In the genomic region with DNA sequence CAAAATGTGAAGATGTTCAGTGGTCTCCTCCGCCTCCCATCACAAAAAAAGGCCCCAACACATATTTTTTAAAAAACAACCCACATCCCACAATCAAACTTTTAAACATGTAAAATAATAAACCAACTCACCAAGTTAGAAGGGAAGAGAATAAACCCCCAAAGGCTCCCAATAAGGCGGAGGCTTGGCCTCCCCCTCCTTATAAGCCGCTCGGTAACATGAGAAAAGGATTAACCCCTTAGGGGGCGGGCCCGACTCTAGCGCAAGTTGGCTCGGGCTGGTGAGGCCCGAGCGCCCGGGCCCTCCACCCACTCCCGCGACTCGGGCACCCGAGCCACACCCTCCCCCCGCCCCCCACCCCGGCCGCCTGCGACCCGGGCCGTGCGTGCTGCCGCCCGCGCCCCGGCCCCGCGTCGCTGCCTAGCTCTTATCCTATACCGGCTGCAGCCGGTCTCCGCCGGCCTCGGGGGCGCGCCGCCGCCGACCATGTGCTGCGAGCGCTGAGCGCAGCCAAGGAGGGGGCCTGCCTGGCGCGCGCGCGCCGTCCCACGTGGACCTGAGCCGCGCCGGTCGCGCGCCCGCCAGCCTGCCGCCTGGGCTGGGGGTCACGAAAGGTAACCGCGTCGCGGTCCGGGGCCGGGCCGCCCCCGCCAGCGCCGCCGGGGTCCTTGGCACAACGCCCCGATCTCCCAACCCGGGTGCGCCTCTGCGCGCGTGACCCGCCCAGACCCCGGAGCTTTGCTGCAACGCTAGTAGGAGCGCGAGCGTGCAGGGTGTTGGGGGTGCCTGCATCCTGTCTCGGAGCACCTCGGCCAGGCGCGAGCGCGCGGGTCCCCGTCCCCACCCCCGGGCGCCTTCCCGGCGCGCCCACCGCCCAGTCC, we compare ENCODE assay signal across 8 cellular contexts. TPM values are rescaled to one million over a fixed set of nuclear protein-coding genes. Genes with fewer than 3 reads are reported as not detected.
DNase-seq lines count a peak whose midpoint lies in the region; ATAC-seq, FAIRE-seq and TF ChIP-seq lines count a peak whose summit lies in the region.

A gene (plus strand): TSS at position 541 of the 881 bp plus-strand sequence. CDS start 15,999 bp downstream, outside the sequence.
A gene with protein sequence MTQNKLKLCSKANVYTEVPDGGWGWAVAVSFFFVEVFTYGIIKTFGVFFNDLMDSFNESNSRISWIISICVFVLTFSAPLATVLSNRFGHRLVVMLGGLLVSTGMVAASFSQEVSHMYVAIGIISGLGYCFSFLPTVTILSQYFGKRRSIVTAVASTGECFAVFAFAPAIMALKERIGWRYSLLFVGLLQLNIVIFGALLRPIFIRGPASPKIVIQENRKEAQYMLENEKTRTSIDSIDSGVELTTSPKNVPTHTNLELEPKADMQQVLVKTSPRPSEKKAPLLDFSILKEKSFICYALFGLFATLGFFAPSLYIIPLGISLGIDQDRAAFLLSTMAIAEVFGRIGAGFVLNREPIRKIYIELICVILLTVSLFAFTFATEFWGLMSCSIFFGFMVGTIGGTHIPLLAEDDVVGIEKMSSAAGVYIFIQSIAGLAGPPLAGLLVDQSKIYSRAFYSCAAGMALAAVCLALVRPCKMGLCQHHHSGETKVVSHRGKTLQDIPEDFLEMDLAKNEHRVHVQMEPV (minus strand): TSS at position 173 of the 881 bp plus-strand sequence. CDS start 12,807 bp downstream, outside the sequence.

- H3K27ac ChIP-seq in WERI-Rb-1 (peak within 1 kb of the TSS; percentile 98), breast epithelium (peak within 1 kb of the TSS; percentile 64 to 92), keratinocyte (ENCODE audit: control insufficient read depth, insufficient read depth, low read length) (no peak within 1 kb of the TSS)

- DNase-seq in NCI-H1694 treated with DMSO at 0.1 percent for 48 hours (lab: John Stamatoyannopoulos, UW) = peak; percentile 65
- DNase-seq in WERI-Rb-1 = peak; percentile 96
- DNase-seq in breast epithelium (ENCODE audit: low spot score in 2 of 2) = peak; percentile 28 to 66
- DNase-seq in keratinocyte (ENCODE audit: low read depth, low spot score) = no peak
- DNase-seq in stimulated activated CD4-positive, alpha-beta T cell treated with anti-CD3 and anti-CD28 coated beads, Interleukin-15, amount 100 ng/mL, for 1 hour (ENCODE audit: low read depth in 1 of 2, low spot score in 1 of 2) = peak; percentile 65 to 79
- DNase-seq in pons (ENCODE audit: low spot score) = no peak

- H3K9me1 ChIP-seq in keratinocyte (ENCODE audit: control insufficient read depth, extremely low read depth, insufficient read depth, low read length) = no peaks in the 10 kb centered on the region

- ATAC-seq in GM18502 (IDR thresholded peaks at IDR 0.05; ENCODE audit: poor library complexity, unreplicated experiment) (peak; percentile 48), HG02840 (IDR thresholded peaks at IDR 0.05; ENCODE audit: low FRiP score, unreplicated experiment) (peak; percentile 46)

- H3K9me3 ChIP-seq in WERI-Rb-1 (ENCODE audit: severe bottlenecking) (no peaks in the 10 kb centered on the region), breast epithelium (no peaks in the 10 kb centered on the region), keratinocyte (ENCODE audit: control insufficient read depth, low read depth, low read length) (no peaks in the 10 kb centered on the region)

- H3K9ac ChIP-seq in keratinocyte (ENCODE audit: control insufficient read depth, extremely low read depth, insufficient read depth, low read length) = peak within 1 kb of the TSS; percentile 37

- no peak for TF ChIP-seq POLR2A in breast epithelium (IDR thresholded peaks at IDR 0.05)

- H2AFZ ChIP-seq in keratinocyte (ENCODE audit: control insufficient read depth, low read length) = peak within 1 kb of the TSS; percentile 67

- H3K4me3 ChIP-seq in WERI-Rb-1 (ENCODE audit: low read depth, low read length) (peak within 1 kb of the TSS; percentile 93), breast epithelium (peak within 1 kb of the TSS; percentile 54 to 93 (median 61)), keratinocyte (ENCODE audit: control insufficient read depth in 2 of 3, extremely low read depth in 1 of 3, insufficient read depth in 2 of 3, low read depth in 1 of 3, low read length in 3 of 3) (peak within 1 kb of the TSS; percentile 34 to 65 (median 62))

- dilution Hi-C loops in keratinocyte (cut with MboI; ENCODE audit: extremely low pct_ligation_motif_present, low sequenced_read_pairs) = no loop called here

- peaks cover 0 to 5% of the 10 kb centered on the region in 2 donors for H3K4me1 ChIP-seq in breast epithelium
- peaks cover 18% of the 10 kb centered on the region for H3K4me1 ChIP-seq in keratinocyte (ENCODE audit: control insufficient read depth, extremely low read depth, insufficient read depth, low read length)

- H3K36me3 ChIP-seq in WERI-Rb-1 (no peaks in the 10 kb centered on the region; the same call in 1 of the 2 replicates), breast epithelium (no peaks in the 10 kb centered on the region), keratinocyte (ENCODE audit: control insufficient read depth in 2 of 2, extremely low read depth in 1 of 2, insufficient read depth in 2 of 2, low read length in 2 of 2) (no peaks in the 10 kb centered on the region)

- TF ChIP-seq CTCF in WERI-Rb-1 (IDR thresholded peaks at IDR 0.05; ENCODE audit: low read depth, low read length) = no peak
- no peak for TF ChIP-seq CTCF in breast epithelium (IDR thresholded peaks at IDR 0.05)
- no peak for TF ChIP-seq CTCF in keratinocyte (optimal IDR thresholded peaks at IDR 0.05 in 1 of 3, IDR thresholded peaks at IDR 0.05 in 1 of 3, conservative IDR thresholded peaks at IDR 0.05 in 1 of 3; ENCODE audit: extremely low read depth in 1 of 3, insufficient read depth in 2 of 3, low read length in 3 of 3)

- H3K27me3 ChIP-seq in WERI-Rb-1 (ENCODE audit: insufficient read depth, low read depth, severe bottlenecking) (no peaks in the 10 kb centered on the region), breast epithelium (peaks cover 0 to 26% of the 10 kb centered on the region in 2 donors), keratinocyte (ENCODE audit: control insufficient read depth, extremely low read depth, insufficient read depth, low read length) (peaks cover 40% of the 10 kb centered on the region)

- peak within 1 kb of the TSS; percentile 74 for H3K4me2 ChIP-seq in keratinocyte (ENCODE audit: control insufficient read depth, extremely low read depth, insufficient read depth, low read depth, low read length)

- intact Hi-C loops in breast epithelium (cut with DNase I; ENCODE audit: low total_unique reads) = no loop called here

- FAIRE-seq in keratinocyte (lab: Jason Lieb, UNC) = no peak

- no peaks in the 10 kb centered on the region for H4K20me1 ChIP-seq in keratinocyte (ENCODE audit: control insufficient read depth, extremely low read depth, insufficient read depth, low read length)

- H3K79me2 ChIP-seq in keratinocyte (ENCODE audit: control insufficient read depth, insufficient read depth, low read length) = no peaks in the 10 kb centered on the region

RNA-seq across cellular contexts. Expression of the first gene that starts in this region (rescaled TPM):
- 10 to 100 TPM in 1 of 3 donors, 1 to 10 TPM in 2; 9.3 to 14.8 (median 9.5) TPM for total RNA-seq in breast epithelium
- polyA plus RNA-seq in keratinocyte = 0.41 to 0.51 TPM (median 0.45 TPM) in 3 replicates
- 0.34 TPM for polyA plus RNA-seq in keratinocyte (2011; ENCODE audit: low read depth)
- 0.38 and 0.81 TPM in 2 replicates for polyA plus RNA-seq in keratinocyte (2011; cell fraction: cytosol; rRNA removed)
- polyA plus RNA-seq in keratinocyte (2011; cell fraction: nucleus; rRNA removed) = 0.61 and 1.5 TPM in 2 replicates
- 0.73 and 0.86 TPM in 2 replicates for polyA plus RNA-seq in keratinocyte (2012; ENCODE audit: low replicate concordance)
- 1.8 to 2.2 TPM in 2 of 3 replicates, not detected in the other for polyA minus RNA-seq in keratinocyte
- 1.9 TPM for polyA minus RNA-seq in keratinocyte (2011; cell fraction: cytosol; rRNA and poly(A)+ RNA removed)
- 0.39 and 1.2 TPM in 2 replicates for polyA minus RNA-seq in keratinocyte (2011; cell fraction: nucleus; rRNA and poly(A)+ RNA removed)

RNA-seq across cellular contexts. Expression of the second gene that starts in this region (rescaled TPM):
- 1 to 10 TPM in 2 of 3 donors, under 1 TPM in 1; 0.64 to 4.1 (median 2.3) TPM for total RNA-seq in breast epithelium
- 0.03 to 0.42 TPM (median 0.14 TPM) in 3 replicates for polyA plus RNA-seq in keratinocyte
- polyA plus RNA-seq in keratinocyte (2011; ENCODE audit: low read depth) = 0.12 TPM
- polyA plus RNA-seq in keratinocyte (2011; cell fraction: cytosol; rRNA removed) = 0.16 and 0.26 TPM in 2 replicates
- 0.19 and 0.24 TPM in 2 replicates for polyA plus RNA-seq in keratinocyte (2011; cell fraction: nucleus; rRNA removed)
- polyA plus RNA-seq in keratinocyte (2012; ENCODE audit: low replicate concordance) = 0.27 TPM in 1 of 2 replicates, not detected in the other
- polyA minus RNA-seq in keratinocyte = 0.76 TPM in 1 of 3 replicates, not detected in the others
- 2.1 TPM for polyA minus RNA-seq in keratinocyte (2011; cell fraction: cytosol; rRNA and poly(A)+ RNA removed)
- 0.32 and 0.93 TPM in 2 replicates for polyA minus RNA-seq in keratinocyte (2011; cell fraction: nucleus; rRNA and poly(A)+ RNA removed)

Comparison
In these comparisons a context has a peak if more than half of its experiments do, and no peak if none do; other contexts are left out.
1. DNase-seq: peak in NCI-H1694 treated with DMSO at 0.1 percent for 48 hours (single experiment), WERI-Rb-1 (single experiment), breast epithelium (2 of 2) and stimulated activated CD4-positive, alpha-beta T cell treated with anti-CD3 and anti-CD28 coated beads, Interleukin-15, amount 100 ng/mL, for 1 hour (2 of 2); none in keratinocyte (single experiment) and pons (single experiment).
2. Peak in every context shown above with its lines, with median percentiles within 50 percentile points of each other: H3K4me3 ChIP-seq.